22 cellular contexts compared by ENCODE assay signal in genomic region chr10:109587366-109587765, GRCh38.
"Had no signal": no experiment of that assay in that cellular context is flagged by ENCODE, and none has a peak within 500 bp of the region (broad histone marks: within the 10 kb centered on the region; RNA-seq: fewer than 3 reads in every experiment).

No MANE protein-coding gene starts in this region.

- H3K27ac Mint-ChIP-seq: activated B cell treated with CpG ODN at 0.5 μM for 24 hours; activated CD8-positive, alpha-beta T cell treated with anti-CD3 and anti-CD28 coated beads, Interleukin-2, amount 10 ng/mL, durations not matched to agents 7 days and 5 days; activated T-cell treated with anti-CD3 and anti-CD28 coated beads, Interleukin-2, amount 50 U/mL, for 72 hours; nephron; stimulated activated naive B cell treated with anti-CD40 and anti-IgM and Interleukin-4, amounts not matched to agents 10 μg/mL and 1 μg/mL and 100 μg/mL, for 72 hours had no signal

- H3K27ac ChIP-seq: brain microvascular endothelial cell, right atrium auricular region, tibial nerve, uterus had no signal

- ATAC-seq: activated CD8-positive, alpha-beta T cell treated with anti-CD3 and anti-CD28 coated beads, Interleukin-2, amount 10 ng/mL, durations not matched to agents 7 days and 5 days; activated T-cell treated with anti-CD3 and anti-CD28 coated beads, Interleukin-2, amount 50 U/mL, for 72 hours; left ventricle myocardium superior; stimulated activated naive B cell treated with anti-CD40 and anti-IgM and Interleukin-4, amounts not matched to agents 10 μg/mL and 1 μg/mL and 100 μg/mL, for 72 hours had no signal

- H3K27me3 Mint-ChIP-seq: activated B cell treated with CpG ODN at 0.5 μM for 24 hours; stimulated activated naive B cell treated with anti-CD40 and anti-IgM and Interleukin-4, amounts not matched to agents 10 μg/mL and 1 μg/mL and 100 μg/mL, for 72 hours had no signal

- H3K4me3 ChIP-seq: right atrium auricular region, tibial nerve, uterus had no signal

- H3K4me1 Mint-ChIP-seq: activated B cell treated with CpG ODN at 0.5 μM for 24 hours; nephron; stimulated activated naive B cell treated with anti-CD40 and anti-IgM and Interleukin-4, amounts not matched to agents 10 μg/mL and 1 μg/mL and 100 μg/mL, for 72 hours had no signal

- H3K4me3 Mint-ChIP-seq: activated B cell treated with CpG ODN at 0.5 μM for 24 hours; activated CD8-positive, alpha-beta T cell treated with anti-CD3 and anti-CD28 coated beads, Interleukin-2, amount 10 ng/mL, durations not matched to agents 7 days and 5 days; activated T-cell treated with anti-CD3 and anti-CD28 coated beads, Interleukin-2, amount 50 U/mL, for 72 hours; nephron; stimulated activated naive B cell treated with anti-CD40 and anti-IgM and Interleukin-4, amounts not matched to agents 10 μg/mL and 1 μg/mL and 100 μg/mL, for 72 hours had no signal

- H3K27me3 ChIP-seq: brain microvascular endothelial cell, right atrium auricular region, tibial nerve, uterus had no signal

- H3K9me3 Mint-ChIP-seq: activated B cell treated with CpG ODN at 0.5 μM for 24 hours, nephron had no signal

- DNase-seq: activated B cell treated with CpG ODN at 0.5 μM for 24 hours; activated CD4-positive, alpha-beta T cell treated with anti-CD3 and anti-CD28 coated beads for 48 hours; activated CD8-positive, alpha-beta memory T cell treated with anti-CD3 and anti-CD28 coated beads, Interleukin-2, amount 50 U/mL, for 4 hours; activated CD8-positive, alpha-beta T cell treated with anti-CD3 and anti-CD28 coated beads, Interleukin-2, amount 10 ng/mL, durations not matched to agents 7 days and 5 days; activated T-cell treated with anti-CD3 and anti-CD28 coated beads, Interleukin-2, amount 50 U/mL, for 72 hours; anterior cingulate cortex; brain microvascular endothelial cell; cerebellar nuclear complex; effector CD8-positive, alpha-beta T cell; foreskin fibroblast; glutamatergic neuron; hypothalamus; left ventricle myocardium superior; mesendoderm; nucleus accumbens; stimulated activated CD4-positive, alpha-beta T cell treated with anti-CD3 and anti-CD28 coated beads, Interleukin-4, amount 100 ng/mL, for 1 hour; stimulated activated naive B cell treated with anti-CD40 and anti-IgM and Interleukin-4, amounts not matched to agents 10 μg/mL and 1 μg/mL and 100 μg/mL, for 72 hours; substantia nigra; uterus had no signal

- H3K36me3 Mint-ChIP-seq: stimulated activated naive B cell treated with anti-CD40 and anti-IgM and Interleukin-4, amounts not matched to agents 10 μg/mL and 1 μg/mL and 100 μg/mL, for 72 hours had no signal

- H3K36me3 ChIP-seq: brain microvascular endothelial cell, right atrium auricular region, tibial nerve, uterus had no signal

- H3K9me3 ChIP-seq: right atrium auricular region, tibial nerve, uterus had no signal

- H3K4me1 ChIP-seq: right atrium auricular region, tibial nerve, uterus had no signal
